ENCODE assay signal across 24 cellular contexts in the genomic region with DNA sequence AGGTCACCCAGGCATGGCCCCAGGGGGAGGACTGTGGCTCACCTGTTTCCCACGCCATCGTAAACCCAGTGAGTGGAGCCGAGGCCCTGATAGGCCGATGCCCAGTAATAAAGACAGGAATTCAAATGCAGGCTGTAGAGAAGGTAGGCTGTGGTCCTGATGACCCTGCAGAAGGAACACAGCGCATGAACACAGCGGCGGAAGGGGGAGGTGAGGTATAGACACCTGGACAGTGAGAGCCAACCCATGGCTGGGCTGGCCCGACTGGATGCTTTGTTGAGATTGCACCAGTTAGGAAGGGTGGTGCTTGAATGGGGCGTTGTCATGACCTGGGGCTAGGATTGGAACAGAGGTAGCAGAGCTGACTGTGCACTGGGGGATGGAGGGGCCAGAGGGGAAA. TPM values are rescaled to one million over a fixed set of nuclear protein-coding genes. Genes with fewer than 3 reads are reported as not detected.
"Had no signal": no experiment of that assay in that cellular context is flagged by ENCODE, and none has a peak within 500 bp of the region (broad histone marks: within the 10 kb centered on the region; RNA-seq: fewer than 3 reads in every experiment).

No MANE protein-coding gene starts in this region.

- H3K36me3 Mint-ChIP-seq: brain; naive thymus-derived CD8-positive, alpha-beta T cell had no signal

- H3K36me3 ChIP-seq: esophagus muscularis mucosa, heart right ventricle, pancreas, right lobe of liver, stomach, upper lobe of right lung had no signal

- DNase-seq: activated CD4-positive, alpha-beta T cell treated with anti-CD3 and anti-CD28 coated beads, Interleukin-2, amount 10 ng/mL, durations not matched to agents 24 days and 14 days; activated CD8-positive, alpha-beta T cell treated with anti-CD3 and anti-CD28 coated beads, Interleukin-2, amount 10 ng/mL, durations not matched to agents 7 days and 5 days; activated naive CD4-positive, alpha-beta T cell treated with anti-CD3 and anti-CD28 coated beads for 36 hours; activated naive CD8-positive, alpha-beta T cell treated with anti-CD3 and anti-CD28 coated beads, Interleukin-2, amount 50 U/mL, for 24 hours; activated T-cell treated with anti-CD3 and anti-CD28 coated beads, Interleukin-2, amount 50 U/mL, for 24 hours; anterior cingulate cortex; heart right ventricle; immature natural killer cell; naive thymus-derived CD8-positive, alpha-beta T cell; pancreas; right lobe of liver; small intestine; stimulated activated CD4-positive, alpha-beta T cell treated with anti-CD3 and anti-CD28 coated beads, Interleukin-15, amount 100 ng/mL, for 24 hours; stimulated activated CD4-positive, alpha-beta T cell treated with anti-CD3 and anti-CD28 coated beads, Interleukin-2, amount 100 ng/mL, for 48 hours; stomach; T1000; upper lobe of right lung had no signal

- H3K9me3 Mint-ChIP-seq: activated CD4-positive, alpha-beta T cell treated with anti-CD3 and anti-CD28 coated beads, Interleukin-2, amount 10 ng/mL, durations not matched to agents 24 days and 14 days; activated naive CD4-positive, alpha-beta T cell treated with anti-CD3 and anti-CD28 coated beads for 36 hours; activated naive CD8-positive, alpha-beta T cell treated with anti-CD3 and anti-CD28 coated beads, Interleukin-2, amount 50 U/mL, for 24 hours; activated T-cell treated with anti-CD3 and anti-CD28 coated beads, Interleukin-2, amount 50 U/mL, for 24 hours; activated T-helper 2 cell treated with anti-CD3 and anti-CD28 coated beads, Interferon-gamma antibody, Interleukin-2, Interleukin-4, amounts not matched to agents 10 μg/mL and 5 μg/mL and 100 μg/mL, durations not matched to agents 14 hours and 24 hours and 36 hours; immature natural killer cell; naive thymus-derived CD8-positive, alpha-beta T cell had no signal

- H3K27ac Mint-ChIP-seq: activated CD4-positive, alpha-beta T cell treated with anti-CD3 and anti-CD28 coated beads, Interleukin-2, amount 10 ng/mL, durations not matched to agents 24 days and 14 days; activated CD8-positive, alpha-beta T cell treated with anti-CD3 and anti-CD28 coated beads, Interleukin-2, amount 10 ng/mL, durations not matched to agents 7 days and 5 days; activated naive CD4-positive, alpha-beta T cell treated with anti-CD3 and anti-CD28 coated beads for 36 hours; activated naive CD8-positive, alpha-beta T cell treated with anti-CD3 and anti-CD28 coated beads, Interleukin-2, amount 50 U/mL, for 24 hours; activated T-cell treated with anti-CD3 and anti-CD28 coated beads, Interleukin-2, amount 50 U/mL, for 24 hours; activated T-helper 2 cell treated with anti-CD3 and anti-CD28 coated beads, Interferon-gamma antibody, Interleukin-2, Interleukin-4, amounts not matched to agents 10 μg/mL and 5 μg/mL and 100 μg/mL, durations not matched to agents 14 hours and 24 hours and 36 hours had no signal

- H3K27me3 ChIP-seq: pancreas, right lobe of liver, upper lobe of right lung had no signal

- H3K27me3 Mint-ChIP-seq: activated CD4-positive, alpha-beta T cell treated with anti-CD3 and anti-CD28 coated beads, Interleukin-2, amount 10 ng/mL, durations not matched to agents 24 days and 14 days; activated T-cell treated with anti-CD3 and anti-CD28 coated beads, Interleukin-2, amount 50 U/mL, for 24 hours had no signal

- H3K4me1 ChIP-seq: esophagus muscularis mucosa, heart right ventricle, pancreas, right lobe of liver, upper lobe of right lung had no signal

- H3K4me3 ChIP-seq: coronary artery, esophagus muscularis mucosa, heart right ventricle, pancreas, right lobe of liver, stomach, upper lobe of right lung had no signal

- H3K4me1 Mint-ChIP-seq: activated CD4-positive, alpha-beta T cell treated with anti-CD3 and anti-CD28 coated beads, Interleukin-2, amount 10 ng/mL, durations not matched to agents 24 days and 14 days; activated naive CD8-positive, alpha-beta T cell treated with anti-CD3 and anti-CD28 coated beads, Interleukin-2, amount 50 U/mL, for 24 hours; brain; immature natural killer cell had no signal

- H3K4me3 Mint-ChIP-seq: activated CD4-positive, alpha-beta T cell treated with anti-CD3 and anti-CD28 coated beads, Interleukin-2, amount 10 ng/mL, durations not matched to agents 24 days and 14 days; activated CD8-positive, alpha-beta T cell treated with anti-CD3 and anti-CD28 coated beads, Interleukin-2, amount 10 ng/mL, durations not matched to agents 7 days and 5 days; activated naive CD4-positive, alpha-beta T cell treated with anti-CD3 and anti-CD28 coated beads for 36 hours; activated naive CD8-positive, alpha-beta T cell treated with anti-CD3 and anti-CD28 coated beads, Interleukin-2, amount 50 U/mL, for 24 hours; activated T-cell treated with anti-CD3 and anti-CD28 coated beads, Interleukin-2, amount 50 U/mL, for 24 hours; brain; immature natural killer cell had no signal

- ATAC-seq: activated CD8-positive, alpha-beta T cell treated with anti-CD3 and anti-CD28 coated beads, Interleukin-2, amount 10 ng/mL, durations not matched to agents 7 days and 5 days; activated naive CD8-positive, alpha-beta T cell treated with anti-CD3 and anti-CD28 coated beads, Interleukin-2, amount 50 U/mL, for 24 hours; heart right ventricle; naive thymus-derived CD8-positive, alpha-beta T cell; pancreas; right lobe of liver; upper lobe of right lung had no signal

- H3K27ac ChIP-seq: coronary artery, esophagus muscularis mucosa, heart right ventricle, pancreas, right lobe of liver, stomach, upper lobe of right lung had no signal

- H3K9me3 ChIP-seq: esophagus muscularis mucosa, heart right ventricle, pancreas, right lobe of liver, stomach, upper lobe of right lung had no signal

RNA-seq across cellular contexts. Expression of a gene that starts 59.2 kb away (rescaled TPM):
- total RNA-seq: activated CD4-positive, alpha-beta T cell treated with anti-CD3 and anti-CD28 coated beads, Interleukin-2, amount 10 ng/mL, durations not matched to agents 24 days and 14 days; activated CD8-positive, alpha-beta T cell treated with anti-CD3 and anti-CD28 coated beads, Interleukin-2, amount 10 ng/mL, durations not matched to agents 7 days and 5 days; activated naive CD4-positive, alpha-beta T cell treated with anti-CD3 and anti-CD28 coated beads for 36 hours; activated T-helper 2 cell treated with anti-CD3 and anti-CD28 coated beads, Interferon-gamma antibody, Interleukin-2, Interleukin-4, amounts not matched to agents 10 μg/mL and 5 μg/mL and 100 μg/mL, durations not matched to agents 14 hours and 24 hours and 36 hours; heart right ventricle; lower leg skin; mesenteric fat pad; naive thymus-derived CD8-positive, alpha-beta T cell; right lobe of liver; T-helper 1 cell treated with Interleukin-12 subunit alpha and Interleukin-12 subunit beta and Interleukin-4 antibody, amounts not matched to agents 30 ng/mL and 1 ng/mL, for 36 hours; upper lobe of right lung had no signal
- polyA plus RNA-seq: heart right ventricle; immature natural killer cell; naive thymus-derived CD8-positive, alpha-beta T cell had no signal
